In genomic region chr11:465896-466538, GRCh38 we compare ENCODE assay signal across 1 cellular context.
TF ChIP-seq lines count a peak whose summit lies in the region.

No MANE protein-coding gene starts in this region.

TF ChIP-seq in WTC11, 78 proteins besides CTCF, POLR2A, EP300 and RAD21 (continued from another document):
- TF ChIP-seq IRF1 (CRISPR knock-in tag; IDR thresholded peaks at IDR 0.05) (no peak), ATF2 (CRISPR knock-in tag; IDR thresholded peaks at IDR 0.05; ENCODE audit: borderline replicate concordance, low read depth) (no peak), ZBTB43 (CRISPR knock-in tag; IDR thresholded peaks at IDR 0.05) (no peak), NR1H2 (CRISPR knock-in tag; IDR thresholded peaks at IDR 0.05) (no peak), CREB1 (CRISPR knock-in tag; IDR thresholded peaks at IDR 0.05) (no peak), TEAD1 (CRISPR knock-in tag; IDR thresholded peaks at IDR 0.05) (no peak), ZNF671 (CRISPR knock-in tag; IDR thresholded peaks at IDR 0.05) (no peak)
